Comparison of ENCODE assay signal across 22 cellular contexts in the genomic region with DNA sequence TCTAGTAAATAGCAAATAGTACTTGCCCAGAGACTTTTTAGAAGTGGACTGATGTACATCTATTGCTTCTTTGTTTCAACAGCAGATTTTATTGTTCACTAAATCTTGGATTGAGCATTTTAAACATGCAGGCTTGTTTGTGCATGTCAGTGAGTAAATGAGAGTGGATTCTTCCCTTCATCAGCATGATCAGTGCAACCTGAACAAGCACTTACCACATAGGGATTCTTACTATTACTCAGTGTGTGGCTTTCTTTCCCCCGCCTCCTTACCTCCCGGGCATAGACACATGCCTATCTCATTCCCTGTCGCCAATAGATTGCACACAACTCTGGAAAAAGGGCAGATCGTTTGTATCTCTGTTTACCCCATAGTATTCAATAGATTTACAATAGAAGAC.
"Had no signal": no experiment of that assay in that cellular context is flagged by ENCODE, and none has a peak within 500 bp of the region (broad histone marks: within the 10 kb centered on the region; RNA-seq: fewer than 3 reads in every experiment).

No MANE protein-coding gene starts in this region.

- H3K36me3 ChIP-seq: esophagus muscularis mucosa, pancreas, tibial nerve had no signal

- H3K4me3 ChIP-seq: coronary artery, esophagus muscularis mucosa, lung, pancreas, smooth muscle cell, tibial nerve had no signal

- H3K27ac ChIP-seq: coronary artery, esophagus muscularis mucosa, pancreas, tibial nerve had no signal

- H3K27ac Mint-ChIP-seq: endodermal cell; naive B cell; nephron; progenitor cell of endocrine pancreas; stimulated activated effector memory CD8-positive, alpha-beta T cell treated with anti-CD3 and anti-CD28 coated beads, Interleukin-12 subunit alpha, Interleukin-12 subunit beta, amount 100 ng/mL, for 72 hours; stimulated activated naive CD8-positive, alpha-beta T cell treated with anti-CD3 and anti-CD28 coated beads, Interleukin-15, Interleukin-2, amounts not matched to agents 100 ng/mL and 50 ng/mL, for 24 hours had no signal

- H3K9me3 Mint-ChIP-seq: endodermal cell had no signal

- H3K4me3 Mint-ChIP-seq: endodermal cell; naive B cell; nephron; stimulated activated effector memory CD8-positive, alpha-beta T cell treated with anti-CD3 and anti-CD28 coated beads, Interleukin-12 subunit alpha, Interleukin-12 subunit beta, amount 100 ng/mL, for 72 hours; stimulated activated naive CD8-positive, alpha-beta T cell treated with anti-CD3 and anti-CD28 coated beads, Interleukin-15, Interleukin-2, amounts not matched to agents 100 ng/mL and 50 ng/mL, for 24 hours had no signal

- H3K27me3 ChIP-seq: esophagus muscularis mucosa, pancreas, tibial nerve had no signal

- H3K4me2 ChIP-seq: smooth muscle cell had no signal

- H3K9me3 ChIP-seq: esophagus muscularis mucosa, pancreas, tibial nerve had no signal

- H3K4me1 ChIP-seq: esophagus muscularis mucosa, pancreas, tibial nerve had no signal

- ATAC-seq: left colon; left ventricle myocardium superior; pancreas; right cardiac atrium; stimulated activated effector memory CD8-positive, alpha-beta T cell treated with anti-CD3 and anti-CD28 coated beads, Interleukin-12 subunit alpha, Interleukin-12 subunit beta, amount 100 ng/mL, for 72 hours had no signal

- H3K4me1 Mint-ChIP-seq: endodermal cell; naive B cell; nephron; stimulated activated effector memory CD8-positive, alpha-beta T cell treated with anti-CD3 and anti-CD28 coated beads, Interleukin-12 subunit alpha, Interleukin-12 subunit beta, amount 100 ng/mL, for 72 hours had no signal

- DNase-seq: effector CD4-positive, alpha-beta T cell; endodermal cell; foreskin fibroblast; left colon; left ventricle myocardium superior; mesendoderm; naive B cell; occipital lobe; pancreas; right cardiac atrium; stimulated activated CD4-positive, alpha-beta T cell treated with anti-CD3 and anti-CD28 coated beads, Interleukin-4, amount 100 ng/mL, for 1 hour; stimulated activated CD8-positive, alpha-beta memory T cell treated with anti-CD3 and anti-CD28 coated beads, Interleukin-4, amount 100 ng/mL, for 48 hours had no signal

- H3K27me3 Mint-ChIP-seq: naive B cell; progenitor cell of endocrine pancreas; stimulated activated naive CD8-positive, alpha-beta T cell treated with anti-CD3 and anti-CD28 coated beads, Interleukin-15, Interleukin-2, amounts not matched to agents 100 ng/mL and 50 ng/mL, for 24 hours had no signal

- FAIRE-seq: endothelial cell of umbilical vein, pancreas had no signal

- H3K36me3 Mint-ChIP-seq: naive B cell; stimulated activated effector memory CD8-positive, alpha-beta T cell treated with anti-CD3 and anti-CD28 coated beads, Interleukin-12 subunit alpha, Interleukin-12 subunit beta, amount 100 ng/mL, for 72 hours had no signal
